In genomic region chr11:46250071-46251052, GRCh38 we compare ENCODE assay signal across 1 cellular context.
TF ChIP-seq lines count a peak whose summit lies in the region.

No MANE protein-coding gene starts in this region.

TF ChIP-seq in K562, 482 proteins besides CTCF, POLR2A, EP300 and RAD21 (continued from another document and continues in another):
- TF ChIP-seq, protein P1, sequence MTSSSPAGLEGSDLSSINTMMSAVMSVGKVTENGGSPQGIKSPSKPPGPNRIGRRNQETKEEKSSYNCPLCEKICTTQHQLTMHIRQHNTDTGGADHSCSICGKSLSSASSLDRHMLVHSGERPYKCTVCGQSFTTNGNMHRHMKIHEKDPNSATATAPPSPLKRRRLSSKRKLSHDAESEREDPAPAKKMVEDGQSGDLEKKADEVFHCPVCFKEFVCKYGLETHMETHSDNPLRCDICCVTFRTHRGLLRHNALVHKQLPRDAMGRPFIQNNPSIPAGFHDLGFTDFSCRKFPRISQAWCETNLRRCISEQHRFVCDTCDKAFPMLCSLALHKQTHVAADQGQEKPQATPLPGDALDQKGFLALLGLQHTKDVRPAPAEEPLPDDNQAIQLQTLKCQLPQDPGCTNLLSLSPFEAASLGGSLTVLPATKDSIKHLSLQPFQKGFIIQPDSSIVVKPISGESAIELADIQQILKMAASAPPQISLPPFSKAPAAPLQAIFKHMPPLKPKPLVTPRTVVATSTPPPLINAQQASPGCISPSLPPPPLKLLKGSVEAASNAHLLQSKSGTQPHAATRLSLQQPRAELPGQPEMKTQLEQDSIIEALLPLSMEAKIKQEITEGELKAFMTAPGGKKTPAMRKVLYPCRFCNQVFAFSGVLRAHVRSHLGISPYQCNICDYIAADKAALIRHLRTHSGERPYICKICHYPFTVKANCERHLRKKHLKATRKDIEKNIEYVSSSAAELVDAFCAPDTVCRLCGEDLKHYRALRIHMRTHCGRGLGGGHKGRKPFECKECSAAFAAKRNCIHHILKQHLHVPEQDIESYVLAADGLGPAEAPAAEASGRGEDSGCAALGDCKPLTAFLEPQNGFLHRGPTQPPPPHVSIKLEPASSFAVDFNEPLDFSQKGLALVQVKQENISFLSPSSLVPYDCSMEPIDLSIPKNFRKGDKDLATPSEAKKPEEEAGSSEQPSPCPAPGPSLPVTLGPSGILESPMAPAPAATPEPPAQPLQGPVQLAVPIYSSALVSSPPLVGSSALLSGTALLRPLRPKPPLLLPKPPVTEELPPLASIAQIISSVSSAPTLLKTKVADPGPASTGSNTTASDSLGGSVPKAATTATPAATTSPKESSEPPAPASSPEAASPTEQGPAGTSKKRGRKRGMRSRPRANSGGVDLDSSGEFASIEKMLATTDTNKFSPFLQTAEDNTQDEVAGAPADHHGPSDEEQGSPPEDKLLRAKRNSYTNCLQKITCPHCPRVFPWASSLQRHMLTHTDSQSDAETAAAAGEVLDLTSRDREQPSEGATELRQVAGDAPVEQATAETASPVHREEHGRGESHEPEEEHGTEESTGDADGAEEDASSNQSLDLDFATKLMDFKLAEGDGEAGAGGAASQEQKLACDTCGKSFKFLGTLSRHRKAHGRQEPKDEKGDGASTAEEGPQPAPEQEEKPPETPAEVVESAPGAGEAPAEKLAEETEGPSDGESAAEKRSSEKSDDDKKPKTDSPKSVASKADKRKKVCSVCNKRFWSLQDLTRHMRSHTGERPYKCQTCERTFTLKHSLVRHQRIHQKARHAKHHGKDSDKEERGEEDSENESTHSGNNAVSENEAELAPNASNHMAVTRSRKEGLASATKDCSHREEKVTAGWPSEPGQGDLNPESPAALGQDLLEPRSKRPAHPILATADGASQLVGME (CRISPR knock-in tag; IDR thresholded peaks at IDR 0.05): no peak
- TF ChIP-seq HMBOX1 (IDR thresholded peaks at IDR 0.05) (0 out of 2 replicates have a peak, but pooled peaks have one; percentile 12), BRF2 (IDR thresholded peaks at IDR 0.05; ENCODE audit: borderline replicate concordance, insufficient read depth, insufficient read length) (no peak), ZEB2 (IDR thresholded peaks at IDR 0.05) (no peak), COPS2 (conservative IDR thresholded peaks at IDR 0.05) (no peak), CBFA2T3 (IDR thresholded peaks at IDR 0.05) (peak; percentile 41; the same call in 1 of the 2 replicates), CC2D1A (IDR thresholded peaks at IDR 0.05) (no peak), ERF (CRISPR knock-in tag; IDR thresholded peaks at IDR 0.05) (no peak), CUX1 (CRISPR knock-in tag; IDR thresholded peaks at IDR 0.05) (0 out of 2 replicates have a peak, but pooled peaks have one; percentile 13), ATF3 (IDR thresholded peaks at IDR 0.05) (peak; percentile 89), ATF3 (CRISPR knock-in tag; conservative IDR thresholded peaks at IDR 0.05) (no peak), FOS (IDR thresholded peaks at IDR 0.05; ENCODE audit: extremely low read depth, insufficient read length) (peak; percentile 39), POLR3G (IDR thresholded peaks at IDR 0.05; ENCODE audit: extremely low read depth, insufficient read length, insufficient replicate concordance) (no peak), ZKSCAN1 (IDR thresholded peaks at IDR 0.05; ENCODE audit: low read depth, low read length) (no peak), TAF9B (IDR thresholded peaks at IDR 0.05; ENCODE audit: partially characterized antibody) (peak; percentile 15), MECOM (CRISPR knock-in tag; IDR thresholded peaks at IDR 0.05) (0 out of 2 replicates have a peak, but pooled peaks have one; percentile 3), RNF2 (IDR thresholded peaks at IDR 0.05) (no peak), ZBTB17 (CRISPR knock-in tag; IDR thresholded peaks at IDR 0.05) (no peak), IRF9 (tag; IDR thresholded peaks at IDR 0.05) (no peak), XRCC5 (IDR thresholded peaks at IDR 0.05; ENCODE audit: low read depth, low read length) (no peak), PRDM10 (IDR thresholded peaks at IDR 0.05; ENCODE audit: partially characterized antibody) (no peak), KDM5B (IDR thresholded peaks at IDR 0.05; ENCODE audit: insufficient replicate concordance, low read depth, low read length) (no peak), CBX3 (IDR thresholded peaks at IDR 0.05; ENCODE audit: borderline replicate concordance in 1 of 2, low read length in 2 of 2) (no peak), JUN (IDR thresholded peaks at IDR 0.05; ENCODE audit: borderline replicate concordance, low read depth, low read length) (peak; percentile 63), JUN (CRISPR knock-in tag; IDR thresholded peaks at IDR 0.05; ENCODE audit: borderline replicate concordance) (no peak), EP400 (IDR thresholded peaks at IDR 0.05) (no peak; the same call in 1 of the 2 replicates), MXD1 (CRISPR knock-in tag; IDR thresholded peaks at IDR 0.05; ENCODE audit: borderline replicate concordance, poor library complexity, severe bottlenecking) (no peak)
- TF ChIP-seq, protein P2, sequence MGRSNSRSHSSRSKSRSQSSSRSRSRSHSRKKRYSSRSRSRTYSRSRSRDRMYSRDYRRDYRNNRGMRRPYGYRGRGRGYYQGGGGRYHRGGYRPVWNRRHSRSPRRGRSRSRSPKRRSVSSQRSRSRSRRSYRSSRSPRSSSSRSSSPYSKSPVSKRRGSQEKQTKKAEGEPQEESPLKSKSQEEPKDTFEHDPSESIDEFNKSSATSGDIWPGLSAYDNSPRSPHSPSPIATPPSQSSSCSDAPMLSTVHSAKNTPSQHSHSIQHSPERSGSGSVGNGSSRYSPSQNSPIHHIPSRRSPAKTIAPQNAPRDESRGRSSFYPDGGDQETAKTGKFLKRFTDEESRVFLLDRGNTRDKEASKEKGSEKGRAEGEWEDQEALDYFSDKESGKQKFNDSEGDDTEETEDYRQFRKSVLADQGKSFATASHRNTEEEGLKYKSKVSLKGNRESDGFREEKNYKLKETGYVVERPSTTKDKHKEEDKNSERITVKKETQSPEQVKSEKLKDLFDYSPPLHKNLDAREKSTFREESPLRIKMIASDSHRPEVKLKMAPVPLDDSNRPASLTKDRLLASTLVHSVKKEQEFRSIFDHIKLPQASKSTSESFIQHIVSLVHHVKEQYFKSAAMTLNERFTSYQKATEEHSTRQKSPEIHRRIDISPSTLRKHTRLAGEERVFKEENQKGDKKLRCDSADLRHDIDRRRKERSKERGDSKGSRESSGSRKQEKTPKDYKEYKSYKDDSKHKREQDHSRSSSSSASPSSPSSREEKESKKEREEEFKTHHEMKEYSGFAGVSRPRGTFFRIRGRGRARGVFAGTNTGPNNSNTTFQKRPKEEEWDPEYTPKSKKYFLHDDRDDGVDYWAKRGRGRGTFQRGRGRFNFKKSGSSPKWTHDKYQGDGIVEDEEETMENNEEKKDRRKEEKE (IDR thresholded peaks at IDR 0.05; ENCODE audit: borderline replicate concordance in 1 of 2, control insufficient read depth in 1 of 2, low read depth in 2 of 2, low read length in 1 of 2): no peak
- TF ChIP-seq, protein P3, sequence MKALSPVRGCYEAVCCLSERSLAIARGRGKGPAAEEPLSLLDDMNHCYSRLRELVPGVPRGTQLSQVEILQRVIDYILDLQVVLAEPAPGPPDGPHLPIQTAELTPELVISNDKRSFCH (CRISPR knock-in tag; IDR thresholded peaks at IDR 0.05): no peak
- TF ChIP-seq, protein P3 (tag; IDR thresholded peaks at IDR 0.05): no peak
